In the genomic region with DNA sequence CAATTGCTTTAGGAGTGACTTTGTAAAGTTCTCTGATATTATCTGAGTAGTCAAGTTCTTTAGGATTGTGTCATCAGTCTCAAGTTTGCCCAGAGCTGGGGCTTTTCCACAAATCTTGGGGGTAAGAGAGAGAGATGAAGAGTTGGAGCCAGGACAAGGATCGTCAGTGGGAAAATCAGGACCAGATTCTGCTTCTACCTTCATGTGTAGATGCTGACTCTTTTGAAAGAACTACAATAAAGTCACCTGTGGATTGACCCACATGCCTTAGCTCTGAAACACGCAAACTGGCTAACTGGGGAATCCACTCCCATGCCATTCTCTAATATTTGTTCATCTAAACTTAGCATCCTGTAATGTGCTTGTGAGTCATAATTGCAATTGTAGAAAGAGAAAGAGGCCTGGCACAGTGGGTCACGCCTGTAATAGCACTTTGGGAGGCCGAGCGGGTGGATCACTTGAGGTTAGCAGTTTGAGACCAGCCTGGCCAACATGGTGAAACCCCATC, we compare ENCODE assay signal across 14 cellular contexts. TPM values are rescaled to one million over a fixed set of nuclear protein-coding genes. Genes with fewer than 3 reads are reported as not detected.
DNase-seq lines count a peak whose midpoint lies in the region; ATAC-seq and TF ChIP-seq lines count a peak whose summit lies in the region.
"Had no signal": no experiment of that assay in that cellular context is flagged by ENCODE, and none has a peak within 500 bp of the region (broad histone marks: within the 10 kb centered on the region; RNA-seq: fewer than 3 reads in every experiment).

No MANE protein-coding gene starts in this region.

- peak; percentile 89 for ATAC-seq in Panc1

- TF ChIP-seq CTCF in Calu3 (IDR thresholded peaks at IDR 0.05; ENCODE audit: unreplicated experiment) (no peak), Panc1 (IDR thresholded peaks at IDR 0.05) (no peak), spleen (IDR thresholded peaks at IDR 0.05 in 8 of 11, conservative IDR thresholded peaks at IDR 0.05 in 3 of 11) (no peak)

- no peaks in the 10 kb centered on the region for H3K27me3 Mint-ChIP-seq in Calu3 (ENCODE audit: unreplicated experiment)
- no peaks in the 10 kb centered on the region for H3K27me3 Mint-ChIP-seq in activated T-helper 1 cell treated with anti-CD3 and anti-CD28 coated beads, Interleukin-12 subunit alpha, Interleukin-12 subunit beta, Interleukin-2, Interleukin-4 antibody, amounts not matched to agents 30 ng/mL and 10 ng/mL and 1 ng/mL, durations not matched to agents 14 hours and 24 hours and 36 hours (ENCODE audit: insufficient read depth)
- H3K27me3 Mint-ChIP-seq: activated B cell treated with CpG ODN at 0.5 μM for 24 hours had no signal

- H3K36me3 Mint-ChIP-seq in Calu3 (ENCODE audit: insufficient read depth, unreplicated experiment): peaks cover 7% of the 10 kb centered on the region
- H3K36me3 Mint-ChIP-seq in activated T-helper 1 cell treated with anti-CD3 and anti-CD28 coated beads, Interleukin-12 subunit alpha, Interleukin-12 subunit beta, Interleukin-2, Interleukin-4 antibody, amounts not matched to agents 30 ng/mL and 10 ng/mL and 1 ng/mL, durations not matched to agents 14 hours and 24 hours and 36 hours (ENCODE audit: low read depth): peaks cover 14% of the 10 kb centered on the region

- H3K27me3 ChIP-seq in Panc1 (ENCODE audit: control insufficient read depth, insufficient read depth, low read length) (no peaks in the 10 kb centered on the region), spleen (replicated peaks in 1 of 7) (no peaks in the 10 kb centered on the region)
- H3K27me3 ChIP-seq: esophagus muscularis mucosa, neutrophil had no signal

- no peak overlapping the region for H3K27ac Mint-ChIP-seq in Calu3 (ENCODE audit: unreplicated experiment)
- no peak overlapping the region for H3K27ac Mint-ChIP-seq in activated T-helper 1 cell treated with anti-CD3 and anti-CD28 coated beads, Interleukin-12 subunit alpha, Interleukin-12 subunit beta, Interleukin-2, Interleukin-4 antibody, amounts not matched to agents 30 ng/mL and 10 ng/mL and 1 ng/mL, durations not matched to agents 14 hours and 24 hours and 36 hours
- H3K27ac Mint-ChIP-seq: activated B cell treated with CpG ODN at 0.5 μM for 24 hours had no signal

- peaks cover 18% of the 10 kb centered on the region for H3K4me1 Mint-ChIP-seq in Calu3 (ENCODE audit: low read depth, unreplicated experiment)
- H3K4me1 Mint-ChIP-seq in activated T-helper 1 cell treated with anti-CD3 and anti-CD28 coated beads, Interleukin-12 subunit alpha, Interleukin-12 subunit beta, Interleukin-2, Interleukin-4 antibody, amounts not matched to agents 30 ng/mL and 10 ng/mL and 1 ng/mL, durations not matched to agents 14 hours and 24 hours and 36 hours (ENCODE audit: low read depth): peaks cover 14% of the 10 kb centered on the region

- no TSS peak for BruUV-seq in Calu3 (replicated peaks; lab: Mats Ljungman, UMichigan)
- BruUV-seq in Panc1 (replicated peaks; lab: Mats Ljungman, UMichigan): no TSS peak

- no peak for TF ChIP-seq POLR2A in spleen (IDR thresholded peaks at IDR 0.05)

- H3K9me3 ChIP-seq in Panc1 (ENCODE audit: control insufficient read depth, insufficient read depth, low read depth, low read length): no peaks in the 10 kb centered on the region
- H3K9me3 ChIP-seq in spleen: no peaks in the 10 kb centered on the region
- H3K9me3 ChIP-seq: esophagus muscularis mucosa, neutrophil had no signal

- in situ Hi-C loops in Panc1 (cut with HindIII; ENCODE audit: low pct_unique_long_range_greater_than_20kb, low sequenced_read_pairs): no loop called here

- peaks cover 13% of the 10 kb centered on the region for H3K4me1 ChIP-seq in Panc1 (ENCODE audit: control insufficient read depth, insufficient read depth, low read length)
- H3K4me1 ChIP-seq in spleen: peaks cover 5 to 30% (median 11%) of the 10 kb centered on the region in 6 donors

- CTCF ChIA-PET in Calu3 (lab: Charles Lee): interaction anchor here (0.7 to 1.6 kb wide), 2 partner anchors 20 to 27 kb away, joined by 5 to 6 read pairs; a partner anchor contains a TSS
- CTCF ChIA-PET in Panc1 (lab: Charles Lee): no interaction called here

- POLR2A ChIA-PET in Panc1 (lab: Charles Lee): interaction anchor here (0.6 kb wide), 1 partner anchor 15 kb away, joined by 3 read pairs; no protein-coding TSS in a partner anchor

- H3K27ac ChIP-seq in Panc1 (ENCODE audit: low read length): no peak overlapping the region; the same call in 1 of the 2 replicates
- H3K27ac ChIP-seq in epithelial cell of prostate: peak overlapping the region; percentile 74
- H3K27ac ChIP-seq in spleen: no peak overlapping the region
- H3K27ac ChIP-seq: esophagus muscularis mucosa, neutrophil had no signal

- no peaks in the 10 kb centered on the region for H3K9me3 Mint-ChIP-seq in Calu3 (ENCODE audit: low read depth, unreplicated experiment)
- no peaks in the 10 kb centered on the region for H3K9me3 Mint-ChIP-seq in activated T-helper 1 cell treated with anti-CD3 and anti-CD28 coated beads, Interleukin-12 subunit alpha, Interleukin-12 subunit beta, Interleukin-2, Interleukin-4 antibody, amounts not matched to agents 30 ng/mL and 10 ng/mL and 1 ng/mL, durations not matched to agents 14 hours and 24 hours and 36 hours
- H3K9me3 Mint-ChIP-seq: activated B cell treated with CpG ODN at 0.5 μM for 24 hours had no signal

- WGBS in spleen, 5 donors: 86 to 96% (median 93%) methylated on average over 5 of the region's 5 CpGs

- H3K36me3 ChIP-seq in Panc1 (ENCODE audit: control insufficient read depth, insufficient read depth, low read length): no peaks in the 10 kb centered on the region
- H3K36me3 ChIP-seq in spleen: peaks cover 0 to 22% (median 0%) of the 10 kb centered on the region in 6 donors

- H3K4me3 Mint-ChIP-seq in Calu3 (ENCODE audit: low read depth, unreplicated experiment): no peak overlapping the region
- H3K4me3 Mint-ChIP-seq in activated T-helper 1 cell treated with anti-CD3 and anti-CD28 coated beads, Interleukin-12 subunit alpha, Interleukin-12 subunit beta, Interleukin-2, Interleukin-4 antibody, amounts not matched to agents 30 ng/mL and 10 ng/mL and 1 ng/mL, durations not matched to agents 14 hours and 24 hours and 36 hours: no peak overlapping the region
- H3K4me3 Mint-ChIP-seq: activated B cell treated with CpG ODN at 0.5 μM for 24 hours had no signal

- DNase-seq in Calu3: peak; percentile 32
- DNase-seq in Panc1 (ENCODE audit: low read depth, low spot score): peak; percentile 94
- peak; percentile 68 for DNase-seq in epithelial cell of prostate (ENCODE audit: low read depth, low spot score)
- peak; percentile 43 for DNase-seq in non-pigmented ciliary epithelial cell (ENCODE audit: low read depth)
- no peak for DNase-seq in NCI-H82 (lab: John Stamatoyannopoulos, UW)
- DNase-seq in activated T-helper 1 cell treated with anti-CD3 and anti-CD28 coated beads, Interleukin-12 subunit alpha, Interleukin-12 subunit beta, Interleukin-2, Interleukin-4 antibody, amounts not matched to agents 30 ng/mL and 10 ng/mL and 1 ng/mL, durations not matched to agents 14 hours and 24 hours and 36 hours (ENCODE audit: low spot score): no peak
- DNase-seq in spleen: no peak
- no peak for DNase-seq in HUDEP-2 (lab: John Stamatoyannopoulos, UW; ENCODE audit: unreplicated experiment in 76 of 76)
- DNase-seq: activated B cell treated with CpG ODN at 0.5 μM for 24 hours; activated T-cell treated with anti-CD3 and anti-CD28 coated beads, Interleukin-2, amount 50 U/mL, for 48 hours; NCI-H524; SIG-M5 had no signal

- H3K4me3 ChIP-seq in Panc1 (ENCODE audit: low read depth in 2 of 2, low read length in 2 of 2): peak overlapping the region in 1 of 2 experiments; percentile 8; a peak in 1 of 4 replicates
- no peak overlapping the region for H3K4me3 ChIP-seq in spleen
- H3K4me3 ChIP-seq: esophagus muscularis mucosa had no signal

- intact Hi-C loops in Calu3 (cut with micrococcal nuclease; ENCODE audit: unreplicated experiment): no loop called here
- intact Hi-C loops in Panc1 (cut with micrococcal nuclease; ENCODE audit: unreplicated experiment): no loop called here
- intact Hi-C loops in activated T-helper 1 cell treated with anti-CD3 and anti-CD28 coated beads, Interleukin-12 subunit alpha, Interleukin-12 subunit beta, Interleukin-2, Interleukin-4 antibody, amounts not matched to agents 30 ng/mL and 10 ng/mL and 1 ng/mL, durations not matched to agents 14 hours and 24 hours and 36 hours (cut with micrococcal nuclease): no loop called here
- intact Hi-C loops in spleen (cut with DNase I; ENCODE audit: low total_unique reads): no loop called here

RNA-seq across cellular contexts. Expression of a gene that starts 15.6 kb away (rescaled TPM):
- total RNA-seq in Calu3 (2022) (17.6 and 19.2 TPM in 2 replicates), Panc1 (2021; ENCODE audit: unreplicated experiment) (12.9 TPM), spleen (10 to 100 TPM; 20.0 to 27.5 (median 25.3) TPM)
- polyA plus RNA-seq in Panc1 (2012; ENCODE audit: insufficient read length): 6.6 TPM
- total RNA-seq in activated T-helper 1 cell treated with anti-CD3 and anti-CD28 coated beads, Interleukin-12 subunit alpha, Interleukin-12 subunit beta, Interleukin-2, Interleukin-4 antibody, amounts not matched to agents 30 ng/mL and 10 ng/mL and 1 ng/mL, durations not matched to agents 14 hours and 24 hours and 36 hours: 14.1 and 14.2 TPM in 2 replicates
- polyA plus RNA-seq in spleen: 1 to 10 TPM; 3.4 to 4.8 (median 3.4) TPM

RNA-seq across cellular contexts. Expression of a gene that starts 20.3 kb away (rescaled TPM):
- total RNA-seq in Calu3 (2022) (36.2 and 42.7 TPM in 2 replicates), Panc1 (2021; ENCODE audit: unreplicated experiment) (25.7 TPM), spleen (10 to 100 TPM; 22.2 to 63.3 (median 25.6) TPM)
- 20.6 TPM for polyA plus RNA-seq in Panc1 (2012; ENCODE audit: insufficient read length)
- total RNA-seq in activated T-helper 1 cell treated with anti-CD3 and anti-CD28 coated beads, Interleukin-12 subunit alpha, Interleukin-12 subunit beta, Interleukin-2, Interleukin-4 antibody, amounts not matched to agents 30 ng/mL and 10 ng/mL and 1 ng/mL, durations not matched to agents 14 hours and 24 hours and 36 hours: 20.1 and 22.3 TPM in 2 replicates
- polyA plus RNA-seq in spleen: 10 to 100 TPM; 51.7 to 63.2 (median 56.0) TPM

RNA-seq across cellular contexts. Expression of a gene that starts 43.8 kb away (rescaled TPM):
- total RNA-seq in Calu3 (2022) (not detected in 2 replicates), Panc1 (2021; ENCODE audit: unreplicated experiment) (not detected), spleen (1 to 10 TPM in 4 of 7 donors, under 1 TPM in 3; 0.59 to 1.8 (median 1.3) TPM)
- not detected for polyA plus RNA-seq in Panc1 (2012; ENCODE audit: insufficient read length)
- total RNA-seq in activated T-helper 1 cell treated with anti-CD3 and anti-CD28 coated beads, Interleukin-12 subunit alpha, Interleukin-12 subunit beta, Interleukin-2, Interleukin-4 antibody, amounts not matched to agents 30 ng/mL and 10 ng/mL and 1 ng/mL, durations not matched to agents 14 hours and 24 hours and 36 hours: not detected in 2 replicates
- under 1 TPM; 0.27 to 0.67 (median 0.48) TPM for polyA plus RNA-seq in spleen
- total RNA-seq: activated B cell treated with CpG ODN at 0.5 μM for 24 hours had no signal

Comparison
In these comparisons a context has a peak if more than half of its experiments do, and no peak if none do; other contexts are left out.
1. DNase-seq: peak in Calu3 (single experiment), Panc1 (single experiment), epithelial cell of prostate (single experiment) and non-pigmented ciliary epithelial cell (single experiment); none in NCI-H82 (single experiment), activated T-helper 1 cell treated with anti-CD3 and anti-CD28 coated beads, Interleukin-12 subunit alpha, Interleukin-12 subunit beta, Interleukin-2, Interleukin-4 antibody, amounts not matched to agents 30 ng/mL and 10 ng/mL and 1 ng/mL, durations not matched to agents 14 hours and 24 hours and 36 hours (single experiment), spleen (single experiment) and HUDEP-2 (0 of 76).